ENCODE assay signal across 1 cellular context in the genomic region with DNA sequence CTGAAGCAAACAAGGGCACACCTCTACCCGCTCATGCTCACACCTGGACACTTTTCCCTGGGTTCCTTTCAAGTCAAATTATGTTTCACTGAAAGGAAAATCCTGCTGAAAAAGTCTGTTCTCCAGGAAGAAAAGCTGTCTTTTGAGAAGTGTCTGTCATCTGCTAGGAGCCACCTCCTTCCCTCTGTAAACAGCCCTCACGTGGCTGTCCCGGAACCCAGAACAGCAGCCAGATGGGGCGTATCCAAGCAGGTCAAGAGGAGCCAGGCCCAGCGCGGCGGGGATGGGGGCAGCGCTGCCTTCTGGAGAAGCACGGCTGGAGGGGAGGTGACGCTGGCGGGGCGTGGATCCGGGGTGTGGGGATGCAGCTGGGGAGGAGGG.
A peak's percentile ranks its signal among the peaks of the same experiment; 100 is the strongest.
TF ChIP-seq lines count a peak whose summit lies in the region.

PNPLA7 (minus strand) TSS at position 162 of the 381 bp plus-strand sequence. CDS start 205 bp downstream, outside the sequence.

TF ChIP-seq in GM12878, 131 proteins besides CTCF, POLR2A, EP300 and RAD21 (continued from another document):
- TF ChIP-seq, protein P1, sequence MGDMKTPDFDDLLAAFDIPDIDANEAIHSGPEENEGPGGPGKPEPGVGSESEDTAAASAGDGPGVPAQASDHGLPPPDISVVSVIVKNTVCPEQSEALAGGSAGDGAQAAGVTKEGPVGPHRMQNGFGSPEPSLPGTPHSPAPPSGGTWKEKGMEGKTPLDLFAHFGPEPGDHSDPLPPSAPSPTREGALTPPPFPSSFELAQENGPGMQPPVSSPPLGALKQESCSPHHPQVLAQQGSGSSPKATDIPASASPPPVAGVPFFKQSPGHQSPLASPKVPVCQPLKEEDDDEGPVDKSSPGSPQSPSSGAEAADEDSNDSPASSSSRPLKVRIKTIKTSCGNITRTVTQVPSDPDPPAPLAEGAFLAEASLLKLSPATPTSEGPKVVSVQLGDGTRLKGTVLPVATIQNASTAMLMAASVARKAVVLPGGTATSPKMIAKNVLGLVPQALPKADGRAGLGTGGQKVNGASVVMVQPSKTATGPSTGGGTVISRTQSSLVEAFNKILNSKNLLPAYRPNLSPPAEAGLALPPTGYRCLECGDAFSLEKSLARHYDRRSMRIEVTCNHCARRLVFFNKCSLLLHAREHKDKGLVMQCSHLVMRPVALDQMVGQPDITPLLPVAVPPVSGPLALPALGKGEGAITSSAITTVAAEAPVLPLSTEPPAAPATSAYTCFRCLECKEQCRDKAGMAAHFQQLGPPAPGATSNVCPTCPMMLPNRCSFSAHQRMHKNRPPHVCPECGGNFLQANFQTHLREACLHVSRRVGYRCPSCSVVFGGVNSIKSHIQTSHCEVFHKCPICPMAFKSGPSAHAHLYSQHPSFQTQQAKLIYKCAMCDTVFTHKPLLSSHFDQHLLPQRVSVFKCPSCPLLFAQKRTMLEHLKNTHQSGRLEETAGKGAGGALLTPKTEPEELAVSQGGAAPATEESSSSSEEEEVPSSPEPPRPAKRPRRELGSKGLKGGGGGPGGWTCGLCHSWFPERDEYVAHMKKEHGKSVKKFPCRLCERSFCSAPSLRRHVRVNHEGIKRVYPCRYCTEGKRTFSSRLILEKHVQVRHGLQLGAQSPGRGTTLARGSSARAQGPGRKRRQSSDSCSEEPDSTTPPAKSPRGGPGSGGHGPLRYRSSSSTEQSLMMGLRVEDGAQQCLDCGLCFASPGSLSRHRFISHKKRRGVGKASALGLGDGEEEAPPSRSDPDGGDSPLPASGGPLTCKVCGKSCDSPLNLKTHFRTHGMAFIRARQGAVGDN (IDR thresholded peaks at IDR 0.05), result no peak
- TF ChIP-seq CBX5 (IDR thresholded peaks at IDR 0.05; ENCODE audit: low read depth), result no peak
- no peak for TF ChIP-seq RB1 (IDR thresholded peaks at IDR 0.05; ENCODE audit: borderline replicate concordance)
- TF ChIP-seq JUNB (IDR thresholded peaks at IDR 0.05), result no peak
- TF ChIP-seq BHLHE40 (IDR thresholded peaks at IDR 0.05; ENCODE audit: borderline replicate concordance in 1 of 2, low read depth in 2 of 2, low read length in 1 of 2), result peak; percentile 57 to 60; a peak in 2 of 4 replicates
- TF ChIP-seq, protein P2, sequence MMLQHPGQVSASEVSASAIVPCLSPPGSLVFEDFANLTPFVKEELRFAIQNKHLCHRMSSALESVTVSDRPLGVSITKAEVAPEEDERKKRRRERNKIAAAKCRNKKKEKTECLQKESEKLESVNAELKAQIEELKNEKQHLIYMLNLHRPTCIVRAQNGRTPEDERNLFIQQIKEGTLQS (IDR thresholded peaks at IDR 0.05; ENCODE audit: borderline replicate concordance, extremely low read depth, low read depth, low read length), result no peak
- no peak for TF ChIP-seq SUPT20H (IDR thresholded peaks at IDR 0.05; ENCODE audit: borderline replicate concordance, control insufficient read depth, low read depth, low read length)
- peak; percentile 85 for TF ChIP-seq PKNOX1 (IDR thresholded peaks at IDR 0.05)
- no peak for TF ChIP-seq YY1 (IDR thresholded peaks at IDR 0.05; ENCODE audit: low read depth, low read length)
- TF ChIP-seq, protein P3, sequence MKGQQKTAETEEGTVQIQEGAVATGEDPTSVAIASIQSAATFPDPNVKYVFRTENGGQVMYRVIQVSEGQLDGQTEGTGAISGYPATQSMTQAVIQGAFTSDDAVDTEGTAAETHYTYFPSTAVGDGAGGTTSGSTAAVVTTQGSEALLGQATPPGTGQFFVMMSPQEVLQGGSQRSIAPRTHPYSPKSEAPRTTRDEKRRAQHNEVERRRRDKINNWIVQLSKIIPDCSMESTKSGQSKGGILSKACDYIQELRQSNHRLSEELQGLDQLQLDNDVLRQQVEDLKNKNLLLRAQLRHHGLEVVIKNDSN (IDR thresholded peaks at IDR 0.05; ENCODE audit: borderline replicate concordance, extremely low read length, insufficient read depth, low read depth, low read length), result peak; percentile 68
- no peak for TF ChIP-seq CUX1 (IDR thresholded peaks at IDR 0.05; ENCODE audit: insufficient replicate concordance, low read depth, low read length)
- TF ChIP-seq, protein P4, sequence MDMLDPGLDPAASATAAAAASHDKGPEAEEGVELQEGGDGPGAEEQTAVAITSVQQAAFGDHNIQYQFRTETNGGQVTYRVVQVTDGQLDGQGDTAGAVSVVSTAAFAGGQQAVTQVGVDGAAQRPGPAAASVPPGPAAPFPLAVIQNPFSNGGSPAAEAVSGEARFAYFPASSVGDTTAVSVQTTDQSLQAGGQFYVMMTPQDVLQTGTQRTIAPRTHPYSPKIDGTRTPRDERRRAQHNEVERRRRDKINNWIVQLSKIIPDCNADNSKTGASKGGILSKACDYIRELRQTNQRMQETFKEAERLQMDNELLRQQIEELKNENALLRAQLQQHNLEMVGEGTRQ (IDR thresholded peaks at IDR 0.05; ENCODE audit: borderline replicate concordance, low read depth, low read length), result 0 out of 2 replicates have a peak, but pooled peaks have one; percentile 32
- no peak for TF ChIP-seq ZNF217 (IDR thresholded peaks at IDR 0.05)
- peak; percentile 15 for TF ChIP-seq PBX3 (IDR thresholded peaks at IDR 0.05; ENCODE audit: insufficient replicate concordance, low read depth, low read length)
- TF ChIP-seq, protein P5, sequence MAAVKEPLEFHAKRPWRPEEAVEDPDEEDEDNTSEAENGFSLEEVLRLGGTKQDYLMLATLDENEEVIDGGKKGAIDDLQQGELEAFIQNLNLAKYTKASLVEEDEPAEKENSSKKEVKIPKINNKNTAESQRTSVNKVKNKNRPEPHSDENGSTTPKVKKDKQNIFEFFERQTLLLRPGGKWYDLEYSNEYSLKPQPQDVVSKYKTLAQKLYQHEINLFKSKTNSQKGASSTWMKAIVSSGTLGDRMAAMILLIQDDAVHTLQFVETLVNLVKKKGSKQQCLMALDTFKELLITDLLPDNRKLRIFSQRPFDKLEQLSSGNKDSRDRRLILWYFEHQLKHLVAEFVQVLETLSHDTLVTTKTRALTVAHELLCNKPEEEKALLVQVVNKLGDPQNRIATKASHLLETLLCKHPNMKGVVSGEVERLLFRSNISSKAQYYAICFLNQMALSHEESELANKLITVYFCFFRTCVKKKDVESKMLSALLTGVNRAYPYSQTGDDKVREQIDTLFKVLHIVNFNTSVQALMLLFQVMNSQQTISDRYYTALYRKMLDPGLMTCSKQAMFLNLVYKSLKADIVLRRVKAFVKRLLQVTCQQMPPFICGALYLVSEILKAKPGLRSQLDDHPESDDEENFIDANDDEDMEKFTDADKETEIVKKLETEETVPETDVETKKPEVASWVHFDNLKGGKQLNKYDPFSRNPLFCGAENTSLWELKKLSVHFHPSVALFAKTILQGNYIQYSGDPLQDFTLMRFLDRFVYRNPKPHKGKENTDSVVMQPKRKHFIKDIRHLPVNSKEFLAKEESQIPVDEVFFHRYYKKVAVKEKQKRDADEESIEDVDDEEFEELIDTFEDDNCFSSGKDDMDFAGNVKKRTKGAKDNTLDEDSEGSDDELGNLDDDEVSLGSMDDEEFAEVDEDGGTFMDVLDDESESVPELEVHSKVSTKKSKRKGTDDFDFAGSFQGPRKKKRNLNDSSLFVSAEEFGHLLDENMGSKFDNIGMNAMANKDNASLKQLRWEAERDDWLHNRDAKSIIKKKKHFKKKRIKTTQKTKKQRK (IDR thresholded peaks at IDR 0.05; ENCODE audit: low read depth, low read length), result no peak
- TF ChIP-seq SREBF1 (IDR thresholded peaks at IDR 0.05; ENCODE audit: low read length), result no peak
- no peak for TF ChIP-seq BRCA1 (IDR thresholded peaks at IDR 0.05; ENCODE audit: low read depth, low read length)
- no peak for TF ChIP-seq ZBED1 (IDR thresholded peaks at IDR 0.05; ENCODE audit: borderline replicate concordance)
- no peak for TF ChIP-seq ZSCAN29 (IDR thresholded peaks at IDR 0.05)
- no peak for TF ChIP-seq BCL3 (IDR thresholded peaks at IDR 0.05; ENCODE audit: borderline replicate concordance, insufficient read depth, low read depth, low read length, poor library complexity, severe bottlenecking)
- TF ChIP-seq FOXK2 (IDR thresholded peaks at IDR 0.05), result peak; percentile 80
- TF ChIP-seq ZNF24 (IDR thresholded peaks at IDR 0.05), result no peak
- peak; percentile 81 for TF ChIP-seq MXI1 (IDR thresholded peaks at IDR 0.05; ENCODE audit: low read depth, low read length)
- TF ChIP-seq SUZ12 (IDR thresholded peaks at IDR 0.05; ENCODE audit: unreplicated experiment), result no peak
- TF ChIP-seq SIN3A (IDR thresholded peaks at IDR 0.05; ENCODE audit: low read depth, low read length), result 0 out of 2 replicates have a peak, but pooled peaks have one; percentile 63
- no peak for TF ChIP-seq IRF3 (IDR thresholded peaks at IDR 0.05)
- TF ChIP-seq RCOR1 (conservative IDR thresholded peaks at IDR 0.05; ENCODE audit: low read depth, low read length), result no peak
- TF ChIP-seq BACH1 (IDR thresholded peaks at IDR 0.05; ENCODE audit: borderline replicate concordance), result no peak
- no peak for TF ChIP-seq CREB1 (IDR thresholded peaks at IDR 0.05; ENCODE audit: low read depth)
- TF ChIP-seq ZNF622 (IDR thresholded peaks at IDR 0.05), result no peak
- no peak for TF ChIP-seq SMC3 (IDR thresholded peaks at IDR 0.05; ENCODE audit: borderline replicate concordance, low read length)
TF ChIP-seq in GM12878: peak in this region for 10.
